ENCODE assay signal across 25 cellular contexts in the genomic region with DNA sequence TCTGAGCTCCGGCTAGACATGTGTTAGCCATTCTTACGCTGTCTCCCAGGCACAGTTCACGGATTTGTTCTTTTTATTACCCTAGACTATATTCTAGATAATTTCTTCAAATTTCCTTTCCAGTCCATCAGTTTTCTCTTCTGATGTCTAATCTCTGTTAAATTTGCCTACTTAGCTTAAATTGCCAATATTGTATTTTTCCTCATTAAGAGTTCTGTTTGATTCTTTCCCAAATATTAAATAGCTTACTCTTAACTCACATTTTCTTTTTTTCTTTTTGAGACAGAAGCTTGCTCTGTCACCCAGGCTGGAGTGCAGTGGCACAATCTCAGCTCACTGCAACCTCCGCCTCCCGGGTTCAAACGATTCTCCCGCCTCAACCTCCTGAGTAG. TPM values are rescaled to one million over a fixed set of nuclear protein-coding genes. Genes with fewer than 3 reads are reported as not detected.
DNase-seq lines count a peak whose midpoint lies in the region; ATAC-seq and TF ChIP-seq lines count a peak whose summit lies in the region.
"Had no signal": no experiment of that assay in that cellular context is flagged by ENCODE, and none has a peak within 500 bp of the region (broad histone marks: within the 10 kb centered on the region; RNA-seq: fewer than 3 reads in every experiment).

No MANE protein-coding gene starts in this region.

- H3K27ac Mint-ChIP-seq in glutamatergic neuron (ENCODE audit: unreplicated experiment): peak overlapping the region; percentile 5
- peak overlapping the region; percentile 11 for H3K27ac Mint-ChIP-seq in type B pancreatic cell
- H3K27ac Mint-ChIP-seq: CD4-positive, CD25-positive, alpha-beta regulatory T cell had no signal

- no peak overlapping the region for H3K4me3 ChIP-seq in heart right ventricle
- H3K4me3 ChIP-seq in SJCRH30: peak overlapping the region; percentile 34
- H3K4me3 ChIP-seq: BLaER1, GM23248 had no signal

- H3K4me1 Mint-ChIP-seq in glutamatergic neuron (ENCODE audit: low read depth, unreplicated experiment) (peaks cover 4% of the 10 kb centered on the region), type B pancreatic cell (ENCODE audit: unreplicated experiment) (peaks cover 15% of the 10 kb centered on the region)

- peaks cover 0 to 6% (median 0%) of the 10 kb centered on the region in 9 donors for H3K4me1 ChIP-seq in heart right ventricle
- peaks cover 12% of the 10 kb centered on the region for H3K4me1 ChIP-seq in SJCRH30

- CTCF ChIA-PET in GM10248 (lab: Yijun Ruan, JAX): interaction anchor here (1.9 kb wide), 1 partner anchor 13 kb away, joined by 7 read pairs; no protein-coding TSS in a partner anchor

- H3K36me3 Mint-ChIP-seq in glutamatergic neuron (ENCODE audit: unreplicated experiment) (peaks cover 7% of the 10 kb centered on the region), type B pancreatic cell (no peaks in the 10 kb centered on the region)
- H3K36me3 Mint-ChIP-seq: CD4-positive, CD25-positive, alpha-beta regulatory T cell had no signal

- H3K27ac ChIP-seq in heart right ventricle (no peak overlapping the region), SJCRH30 (no peak overlapping the region)
- H3K27ac ChIP-seq: 22Rv1, GM23248, KMS-11 had no signal

- POLR2A ChIA-PET in GM10248 (lab: Yijun Ruan, JAX): no interaction called here

- H3K9me3 ChIP-seq in heart right ventricle: peaks cover 0 to 19% (median 0%) of the 10 kb centered on the region in 11 donors
- H3K9me3 ChIP-seq in SJCRH30 (replicated peaks): no peaks in the 10 kb centered on the region
- H3K9me3 ChIP-seq: BLaER1 had no signal

- ATAC-seq in Right ventricle myocardium inferior (no peak), heart right ventricle (no peak), HG02938 (IDR thresholded peaks at IDR 0.05; ENCODE audit: unreplicated experiment) (no peak)

- peaks cover 8% of the 10 kb centered on the region for H3K27me3 Mint-ChIP-seq in glutamatergic neuron (ENCODE audit: unreplicated experiment)
- no peaks in the 10 kb centered on the region for H3K27me3 Mint-ChIP-seq in type B pancreatic cell
- H3K27me3 Mint-ChIP-seq: CD4-positive, CD25-positive, alpha-beta regulatory T cell had no signal

- H3K4me3 Mint-ChIP-seq in glutamatergic neuron (ENCODE audit: unreplicated experiment) (no peak overlapping the region), type B pancreatic cell (no peak overlapping the region)
- H3K4me3 Mint-ChIP-seq: CD4-positive, CD25-positive, alpha-beta regulatory T cell had no signal

- DNase-seq in Right ventricle myocardium inferior (ENCODE audit: missing footprints) (peak; percentile 13), heart right ventricle (no peak), SJCRH30 (no peak), glutamatergic neuron (no peak), type B pancreatic cell (ENCODE audit: extremely low spot score, unreplicated experiment) (no peak), NCI-H226 (no peak), GM10248 (ENCODE audit: extremely low spot score) (no peak)
- DNase-seq: NCI-H1092, NCI-H1436, NCI-H187, NCI-H2081 treated with DMSO at 0.1 percent for 48 hours, NCI-H2171 treated with DMSO at 0.1 percent for 48 hours, NCI-H446 treated with DMSO at 0.1 percent for 48 hours, NCI-H526, SHP77 had no signal

- H3K36me3 ChIP-seq in heart right ventricle (no peaks in the 10 kb centered on the region), SJCRH30 (no peaks in the 10 kb centered on the region)
- H3K36me3 ChIP-seq: BLaER1 had no signal

- peaks cover 0 to 5% (median 0%) of the 10 kb centered on the region in 7 donors for H3K27me3 ChIP-seq in heart right ventricle
- H3K27me3 ChIP-seq in SJCRH30: no peaks in the 10 kb centered on the region
- H3K27me3 ChIP-seq: BLaER1 had no signal

- TF ChIP-seq CTCF in heart right ventricle (IDR thresholded peaks at IDR 0.05): no peak
- no peak for TF ChIP-seq CTCF in glutamatergic neuron (IDR thresholded peaks at IDR 0.05; ENCODE audit: partially characterized antibody, unreplicated experiment)
- TF ChIP-seq CTCF in type B pancreatic cell (conservative IDR thresholded peaks at IDR 0.05): no peak
- no peak for TF ChIP-seq CTCF in GM10248 (IDR thresholded peaks at IDR 0.05; ENCODE audit: control extremely low read depth, extremely low read depth, low read depth, missing control alignments)

- H3K9me3 Mint-ChIP-seq in glutamatergic neuron (ENCODE audit: unreplicated experiment): peaks cover 4% of the 10 kb centered on the region
- no peaks in the 10 kb centered on the region for H3K9me3 Mint-ChIP-seq in type B pancreatic cell

- intact Hi-C loops in Right ventricle myocardium inferior (cut with DNase I) (no loop called here), heart right ventricle (cut with DNase I) (no loop called here)

- WGBS in heart right ventricle, 2 donors: 89% methylated on average over 7 of the region's 7 CpGs

RNA-seq across cellular contexts. Expression of gene CROCC2, which starts 21.2 kb away (rescaled TPM):
- total RNA-seq in Right ventricle myocardium inferior (not detected), heart right ventricle (not detected), glutamatergic neuron (ENCODE audit: unreplicated experiment) (not detected), type B pancreatic cell (ENCODE audit: low replicate concordance) (0.68 and 0.98 TPM in 2 replicates)
- under 1 TPM in 1 of 2 donors, not detected in 1; 0.06 TPM for polyA plus RNA-seq in heart right ventricle
- 0.15 and 0.26 TPM in 2 replicates for total RNA-seq in SJCRH30 (2014; rRNA removed; shearing (Covaris generic))
- total RNA-seq: CD4-positive, CD25-positive, alpha-beta regulatory T cell; Daoy; G401; HT1080 had no signal
- polyA plus RNA-seq: CD4-positive, CD25-positive, alpha-beta regulatory T cell; GM23248 had no signal

RNA-seq across cellular contexts. Expression of gene MAB21L4, which starts 31.4 kb away (rescaled TPM):
- total RNA-seq in Right ventricle myocardium inferior: not detected
- total RNA-seq in heart right ventricle: under 1 TPM in 2 of 10 donors, not detected in 8; 0.29 to 0.32 TPM
- polyA plus RNA-seq in heart right ventricle: under 1 TPM in 1 of 2 donors, not detected in 1; 0.06 TPM
- 0.66 and 1.0 TPM in 2 replicates for total RNA-seq in SJCRH30 (2014; rRNA removed; shearing (Covaris generic))
- not detected for total RNA-seq in glutamatergic neuron (ENCODE audit: unreplicated experiment)
- total RNA-seq in type B pancreatic cell (ENCODE audit: low replicate concordance): 62.0 and 157 TPM in 2 replicates
- total RNA-seq: CD4-positive, CD25-positive, alpha-beta regulatory T cell; Daoy; G401; GM23248; H7; HT1080 had no signal
- polyA plus RNA-seq: CD4-positive, CD25-positive, alpha-beta regulatory T cell; GM23248 had no signal

RNA-seq across cellular contexts. Expression of gene AGXT, which starts 58.8 kb away (rescaled TPM):
- total RNA-seq in Right ventricle myocardium inferior (not detected), heart right ventricle (not detected), glutamatergic neuron (ENCODE audit: unreplicated experiment) (not detected), type B pancreatic cell (ENCODE audit: low replicate concordance) (0.51 and 1.00 TPM in 2 replicates)
- polyA plus RNA-seq in heart right ventricle: under 1 TPM in 1 of 2 donors, not detected in 1; 0.09 TPM
- total RNA-seq in SJCRH30 (2014; rRNA removed; shearing (Covaris generic)): 1.3 and 1.7 TPM in 2 replicates
- total RNA-seq: CD4-positive, CD25-positive, alpha-beta regulatory T cell; Daoy; G401; GM23248; H7; HT1080 had no signal
- polyA plus RNA-seq: CD4-positive, CD25-positive, alpha-beta regulatory T cell; GM23248 had no signal

Comparison
In these comparisons a context has a peak if more than half of its experiments do, and no peak if none do; other contexts are left out.
1. RNA of gene MAB21L4, which starts 31.4 kb away (total RNA-seq): 62.0 to 157 TPM in type B pancreatic cell; 0.66 to 1.0 TPM in SJCRH30, not detected in Right ventricle myocardium inferior (single experiment), 0.29 to 0.32 TPM in heart right ventricle and not detected in glutamatergic neuron (single experiment); every median in the first group is over 10 times any median in the second.